Comparison of ENCODE assay signal across 8 cellular contexts in genomic region chr22:26835929-26836528, GRCh38.
DNase-seq lines count a peak whose midpoint lies in the region; ATAC-seq, FAIRE-seq and TF ChIP-seq lines count a peak whose summit lies in the region.
"Had no signal": no experiment of that assay in that cellular context is flagged by ENCODE, and none has a peak within 500 bp of the region (broad histone marks: within the 10 kb centered on the region; RNA-seq: fewer than 3 reads in every experiment).

No MANE protein-coding gene starts in this region.

- POLR2A ChIA-PET in IMR-90 (lab: Charles Lee; ENCODE audit: unreplicated experiment) = no interaction called here

- peak; percentile 55 for DNase-seq in ELR (ENCODE audit: low read depth)
- DNase-seq in IMR-90 = peak; percentile 23
- DNase-seq in activated CD4-positive, CD25-positive, alpha-beta regulatory T cell treated with anti-CD3 and anti-CD28 coated beads, Interleukin-2, amount 50 U/mL, for 72 hours = peak; percentile 55
- peak; percentile 11 to 40 (median 15) for DNase-seq in effector memory CD8-positive, alpha-beta T cell
- DNase-seq in natural killer cell = peak; percentile 25
- peak; percentile 88 for DNase-seq in urothelium cell line (ENCODE audit: low spot score)

- no peak overlapping the region for H2BK120ac ChIP-seq in IMR-90 (ENCODE audit: low read depth, low read length)

- H3K56ac ChIP-seq in IMR-90 (ENCODE audit: extremely low read depth, insufficient read depth, low read length) = no peak overlapping the region

- 0 out of 2 replicates have a peak, but pooled peaks cover 4% of the 10 kb centered on the region for H4K20me1 ChIP-seq in IMR-90 (ENCODE audit: insufficient read depth, low read length)

- no peaks in the 10 kb centered on the region for H3K36me3 Mint-ChIP-seq in effector memory CD8-positive, alpha-beta T cell (ENCODE audit: insufficient read depth)
- H3K36me3 Mint-ChIP-seq in natural killer cell = no peaks in the 10 kb centered on the region

- no peaks in the 10 kb centered on the region for H3K36me3 ChIP-seq in IMR-90 (ENCODE audit: control insufficient read depth, insufficient read depth, low read length)

- no peak overlapping the region for H2AK9ac ChIP-seq in IMR-90 (replicated peaks; ENCODE audit: low read depth, low read length, poor library complexity)

- ATAC-seq in IMR-90 (ENCODE audit: low read depth) = peak; percentile 69
- no peak for ATAC-seq in effector memory CD8-positive, alpha-beta T cell (replicated peaks)
- ATAC-seq in natural killer cell = peak in 1 of 3 donors; percentile 65
- no peak for ATAC-seq in HG02870 (IDR thresholded peaks at IDR 0.05; ENCODE audit: unreplicated experiment)

- dilution Hi-C loops in IMR-90 (cut with HindIII; ENCODE audit: low sequenced_read_pairs, unreplicated experiment) = no loop called here

- H3K9me1 ChIP-seq in IMR-90 (ENCODE audit: insufficient read depth, low read length) = no peaks in the 10 kb centered on the region; the same call in 1 of the 2 replicates

- in situ Hi-C loops in IMR-90 (cut with MboI; ENCODE audit: low sequenced_read_pairs) = no loop called here

- H3K9ac ChIP-seq in IMR-90 (ENCODE audit: low read depth, low read length) = no peak overlapping the region

- TF ChIP-seq RAD21 in IMR-90 (IDR thresholded peaks at IDR 0.05; ENCODE audit: low read length) = peak; percentile 58

- H3K4me1 Mint-ChIP-seq in effector memory CD8-positive, alpha-beta T cell (ENCODE audit: low read depth in 2 of 2) = no peaks in the 10 kb centered on the region
- H3K4me1 Mint-ChIP-seq in natural killer cell = no peaks in the 10 kb centered on the region
- H3K4me1 Mint-ChIP-seq: activated naive CD4-positive, alpha-beta T cell treated with anti-CD3 and anti-CD28 coated beads, Interleukin-2, amount 50 U/mL, for 24 hours had no signal

- H4K8ac ChIP-seq in IMR-90 (ENCODE audit: low read depth in 2 of 2, low read length in 2 of 2) = no peak overlapping the region

- H3K27ac Mint-ChIP-seq in effector memory CD8-positive, alpha-beta T cell = no peak overlapping the region
- no peak overlapping the region for H3K27ac Mint-ChIP-seq in natural killer cell
- H3K27ac Mint-ChIP-seq: activated naive CD4-positive, alpha-beta T cell treated with anti-CD3 and anti-CD28 coated beads, Interleukin-2, amount 50 U/mL, for 24 hours had no signal

- no TSS peak for BruUV-seq in IMR-90 (replicated peaks; lab: Mats Ljungman, UMichigan)

- no peak overlapping the region for H3K4me2 ChIP-seq in IMR-90 (ENCODE audit: low read depth, low read length)

- H3K4me3 Mint-ChIP-seq in effector memory CD8-positive, alpha-beta T cell = no peak overlapping the region
- H3K4me3 Mint-ChIP-seq in natural killer cell = no peak overlapping the region
- H3K4me3 Mint-ChIP-seq: activated naive CD4-positive, alpha-beta T cell treated with anti-CD3 and anti-CD28 coated beads, Interleukin-2, amount 50 U/mL, for 24 hours had no signal

- 8% methylated on average over 2 of the region's 3 CpGs; no CpG with 5 or more reads in 1 of the 2 experiments for WGBS in IMR-90 (ENCODE audit: extremely low coverage in 2 of 2, insufficient read length in 1 of 2), 2 experiments

- no peak overlapping the region for H4K5ac ChIP-seq in IMR-90 (ENCODE audit: low read depth, low read length)

- H2BK15ac ChIP-seq in IMR-90 (ENCODE audit: low read depth, low read length) = no peak overlapping the region

- no peak for TF ChIP-seq POLR2A in IMR-90 (IDR thresholded peaks at IDR 0.05; ENCODE audit: low read depth, low read length)

- H3K4me3 ChIP-seq in IMR-90 (ENCODE audit: insufficient read depth, low read depth, low read length) = no peak overlapping the region

- H4K91ac ChIP-seq in IMR-90 (ENCODE audit: insufficient read depth, low read depth, low read length) = no peak overlapping the region

- intact Hi-C loops in IMR-90 (cut with micrococcal nuclease) = no loop called here
- intact Hi-C loops in natural killer cell (cut with micrococcal nuclease) = no loop called here

- H3K14ac ChIP-seq in IMR-90 (replicated peaks; ENCODE audit: low read depth, low read length) = no peak overlapping the region

- TF ChIP-seq CTCF in IMR-90 (conservative IDR thresholded peaks at IDR 0.05; ENCODE audit: low read depth, low read length) = peak; percentile 58
- peak; percentile 73 for TF ChIP-seq CTCF in natural killer cell (IDR thresholded peaks at IDR 0.05)

- H3K27me3 Mint-ChIP-seq in effector memory CD8-positive, alpha-beta T cell = peaks cover 0 to 5% of the 10 kb centered on the region in 2 donors
- H3K27me3 Mint-ChIP-seq in natural killer cell (ENCODE audit: low read depth in 2 of 2) = no peaks in the 10 kb centered on the region
- H3K27me3 Mint-ChIP-seq: activated naive CD4-positive, alpha-beta T cell treated with anti-CD3 and anti-CD28 coated beads, Interleukin-2, amount 50 U/mL, for 24 hours had no signal

- H3K18ac ChIP-seq in IMR-90 (ENCODE audit: low read depth, low read length) = no peak overlapping the region

- H3K27ac ChIP-seq in IMR-90 (ENCODE audit: insufficient read depth, low read length) = no peak overlapping the region

- no peak overlapping the region for H3K23ac ChIP-seq in IMR-90 (ENCODE audit: low read depth, low read length)

- CTCF ChIA-PET in IMR-90 (lab: Yijun Ruan, JAX) = interaction anchor here (1.2 kb wide), 1 partner anchor 9 kb away, joined by 3 read pairs; no protein-coding TSS in a partner anchor

- H3K4ac ChIP-seq in IMR-90 (ENCODE audit: low read depth, low read length) = no peak overlapping the region

- peaks cover 43% of the 10 kb centered on the region for H3K27me3 ChIP-seq in IMR-90 (ENCODE audit: control insufficient read depth, insufficient read depth, low read length)

- H3K4me1 ChIP-seq in IMR-90 (ENCODE audit: control insufficient read depth, insufficient read depth, low read length) = no peaks in the 10 kb centered on the region

- no peaks in the 10 kb centered on the region for H3K79me1 ChIP-seq in IMR-90 (ENCODE audit: low read depth in 1 of 2, low read length in 2 of 2)

- no peak overlapping the region for H2BK20ac ChIP-seq in IMR-90 (ENCODE audit: low read depth, low read length)

- H2AK5ac ChIP-seq in IMR-90 (ENCODE audit: low read depth, low read length) = no peak overlapping the region

- FAIRE-seq in urothelium cell line (lab: Jason Lieb, UNC) = peak; percentile 96

- no peaks in the 10 kb centered on the region for H3K9me3 Mint-ChIP-seq in effector memory CD8-positive, alpha-beta T cell
- no peaks in the 10 kb centered on the region for H3K9me3 Mint-ChIP-seq in natural killer cell
- H3K9me3 Mint-ChIP-seq: activated naive CD4-positive, alpha-beta T cell treated with anti-CD3 and anti-CD28 coated beads, Interleukin-2, amount 50 U/mL, for 24 hours had no signal

- H2BK5ac ChIP-seq in IMR-90 (ENCODE audit: low read depth, low read length, poor library complexity, severe bottlenecking) = no peak overlapping the region

- no peaks in the 10 kb centered on the region for H3K9me3 ChIP-seq in IMR-90 (ENCODE audit: control insufficient read depth, insufficient read depth, low read length)

- H2AFZ ChIP-seq in IMR-90 (replicated peaks; ENCODE audit: low read length, poor library complexity) = no peak overlapping the region

TF ChIP-seq in IMR-90, 13 proteins besides CTCF, POLR2A, EP300 and RAD21:
- TF ChIP-seq SMC3 (IDR thresholded peaks at IDR 0.05; ENCODE audit: low read depth, low read length) = peak; percentile 50
- peak; percentile 53; the same call in 1 of the 2 replicates for TF ChIP-seq CEBPB (IDR thresholded peaks at IDR 0.05; ENCODE audit: low read depth, low read length)
- no peak for TF ChIP-seq MXI1 (IDR thresholded peaks at IDR 0.05; ENCODE audit: borderline replicate concordance, low read depth, low read length)
- no peak for TF ChIP-seq RFX5 (IDR thresholded peaks at IDR 0.05; ENCODE audit: low read depth, low read length)

Comparison
In these comparisons a context has a peak if more than half of its experiments do, and no peak if none do; other contexts are left out.
1. DNase-seq: peak in every context shown above with its lines; median percentile 88 in urothelium cell line; 55 in ELR; 55 in activated CD4-positive, CD25-positive, alpha-beta regulatory T cell treated with anti-CD3 and anti-CD28 coated beads, Interleukin-2, amount 50 U/mL, for 72 hours; 25 in natural killer cell; 23 in IMR-90; 15 in effector memory CD8-positive, alpha-beta T cell.